In genomic region chr3:89332311-89333159, GRCh38 we compare ENCODE assay signal across 26 cellular contexts.
A peak's percentile ranks its signal among the peaks of the same experiment; 100 is the strongest.
DNase-seq lines count a peak whose midpoint lies in the region; ATAC-seq and TF ChIP-seq lines count a peak whose summit lies in the region.
"Had no signal": no experiment of that assay in that cellular context is flagged by ENCODE, and none has a peak within 500 bp of the region (broad histone marks: within the 10 kb centered on the region; RNA-seq: fewer than 3 reads in every experiment).

No MANE protein-coding gene starts in this region.

- H2BK12ac ChIP-seq in neuronal stem cell (ENCODE audit: low read length), result no peak overlapping the region

- H3K36me3 ChIP-seq in HUES48 (ENCODE audit: control insufficient read depth, insufficient read depth, low read length) (no peaks in the 10 kb centered on the region), OCI-LY3 (replicated peaks; ENCODE audit: low read depth, low read length) (no peaks in the 10 kb centered on the region), neuronal stem cell (replicated peaks in 1 of 2; ENCODE audit: control insufficient read depth in 2 of 2, insufficient read depth in 2 of 2, low read length in 2 of 2) (no peaks in the 10 kb centered on the region)
- H3K36me3 ChIP-seq: thyroid gland had no signal

- H3K27me3 ChIP-seq in HUES48 (ENCODE audit: control insufficient read depth, insufficient read depth, low read length), result no peaks in the 10 kb centered on the region
- H3K27me3 ChIP-seq in OCI-LY3 (ENCODE audit: low read depth, low read length), result no peaks in the 10 kb centered on the region
- H3K27me3 ChIP-seq in neuronal stem cell (ENCODE audit: control insufficient read depth in 3 of 3, insufficient read depth in 3 of 3, low read depth in 1 of 3, low read length in 3 of 3), result no peaks in the 10 kb centered on the region
- H3K27me3 ChIP-seq: foreskin keratinocyte, thyroid gland had no signal

- H2AFZ ChIP-seq in OCI-LY3 (ENCODE audit: low read depth, low read length), result peak overlapping the region; percentile 10; the same call in 1 of the 2 replicates
- H2AFZ ChIP-seq in neuronal stem cell (ENCODE audit: low read length), result peak overlapping the region; percentile 52

- H3K4ac ChIP-seq in neuronal stem cell (ENCODE audit: low read length), result no peak overlapping the region

- no peaks in the 10 kb centered on the region for H3K9me3 ChIP-seq in HUES48 (ENCODE audit: control insufficient read depth, insufficient read depth, low read length)
- H3K9me3 ChIP-seq in OCI-LY3 (ENCODE audit: insufficient read depth, low read length), result no peaks in the 10 kb centered on the region
- H3K9me3 ChIP-seq in neuronal stem cell (replicated peaks in 1 of 2; ENCODE audit: control insufficient read depth in 2 of 2, insufficient read depth in 1 of 2, low read depth in 1 of 2, low read length in 2 of 2), result no peaks in the 10 kb centered on the region
- H3K9me3 ChIP-seq: thyroid gland had no signal

- no peak overlapping the region for H4K91ac ChIP-seq in neuronal stem cell (ENCODE audit: low read depth, low read length, poor library complexity)

- H3K4me1 ChIP-seq in HUES48 (ENCODE audit: control insufficient read depth, insufficient read depth, low read length), result peaks cover 32% of the 10 kb centered on the region
- H3K4me1 ChIP-seq in OCI-LY3 (ENCODE audit: low read length), result no peaks in the 10 kb centered on the region
- H3K4me1 ChIP-seq in neuronal stem cell (ENCODE audit: control insufficient read depth in 2 of 2, insufficient read depth in 1 of 2, low read depth in 1 of 2, low read length in 2 of 2), result peaks cover 4 to 15% of the 10 kb centered on the region in 2 donors
- H3K4me1 ChIP-seq: foreskin keratinocyte, thyroid gland had no signal

- no peak overlapping the region for H2BK5ac ChIP-seq in neuronal stem cell (ENCODE audit: low read length)

- H4K20me1 ChIP-seq in OCI-LY3 (ENCODE audit: insufficient read depth, low read length), result no peaks in the 10 kb centered on the region

- H3K14ac ChIP-seq in neuronal stem cell (ENCODE audit: low read length), result no peak overlapping the region

- peak overlapping the region; percentile 79 for H3K27ac ChIP-seq in HUES48 (ENCODE audit: low read depth, low read length)
- H3K27ac ChIP-seq in OCI-LY3 (ENCODE audit: low read length), result no peak overlapping the region
- H3K27ac ChIP-seq in neuronal stem cell (replicated peaks; ENCODE audit: low read length), result no peak overlapping the region
- H3K27ac ChIP-seq: foreskin keratinocyte, thyroid gland had no signal

- H3K18ac ChIP-seq in neuronal stem cell (ENCODE audit: low read length), result no peak overlapping the region

- no peaks in the 10 kb centered on the region for H3K79me1 ChIP-seq in neuronal stem cell (ENCODE audit: low read depth, low read length)

- no peak overlapping the region for H4K8ac ChIP-seq in neuronal stem cell (ENCODE audit: low read depth, low read length)

- H2BK120ac ChIP-seq in neuronal stem cell (ENCODE audit: low read depth, low read length), result no peak overlapping the region

- H3K9ac ChIP-seq in HUES48 (ENCODE audit: low read depth, low read length), result no peak overlapping the region; the same call in 1 of the 2 replicates
- H3K9ac ChIP-seq in OCI-LY3 (ENCODE audit: low read length), result no peak overlapping the region
- no peak overlapping the region for H3K9ac ChIP-seq in neuronal stem cell (ENCODE audit: low read depth, low read length, poor library complexity)

- no peaks in the 10 kb centered on the region for H3K79me2 ChIP-seq in OCI-LY3 (ENCODE audit: low read length)

- WGBS in neuronal stem cell (ENCODE audit: extremely low coverage in 2 of 2, insufficient read length in 2 of 2, insufficient replicate concordance in 1 of 2), 2 donors, result no CpG with 5 or more reads among the region's 4 CpGs

- H3K4me3 ChIP-seq in HUES48 (ENCODE audit: low read depth, low read length) (no peak overlapping the region), OCI-LY3 (ENCODE audit: low read length) (no peak overlapping the region), neuronal stem cell (ENCODE audit: low read length in 2 of 2) (no peak overlapping the region)
- H3K4me3 ChIP-seq: thyroid gland had no signal

- no peak for TF ChIP-seq CTCF in OCI-LY3 (IDR thresholded peaks at IDR 0.05; ENCODE audit: low read depth, low read length)

- H2BK15ac ChIP-seq in neuronal stem cell (ENCODE audit: low read length), result no peak overlapping the region

- H3K4me2 ChIP-seq in OCI-LY3 (ENCODE audit: low read length) (no peak overlapping the region), neuronal stem cell (ENCODE audit: insufficient read depth, low read length, poor library complexity, severe bottlenecking) (no peak overlapping the region)

- H2AK5ac ChIP-seq in neuronal stem cell (ENCODE audit: low read depth, low read length), result no peak overlapping the region

- DNase-seq in foreskin melanocyte (peak; percentile 49), neuronal stem cell (ENCODE audit: low spot score) (no peak), NCI-H345 treated with DMSO at 0.1 percent for 48 hours (lab: John Stamatoyannopoulos, UW; ENCODE audit: unreplicated experiment) (no peak)
- no peak for DNase-seq in activated naive CD4-positive, alpha-beta T cell (lab: John Stamatoyannopoulos, UW)
- DNase-seq: activated CD4-positive, CD25-positive, alpha-beta regulatory T cell treated with anti-CD3 and anti-CD28 coated beads, Interleukin-2, amount 50 U/mL, for 72 hours; activated CD8-positive, alpha-beta T cell treated with anti-CD3 and anti-CD28 coated beads, Interleukin-2, amount 10 ng/mL, durations not matched to agents 7 days and 5 days; activated effector memory CD4-positive, alpha-beta T cell treated with Interleukin-2 at 50 U/mL for 16 hours; activated naive CD8-positive, alpha-beta T cell treated with anti-CD3 and anti-CD28 coated beads, Interleukin-2, amount 10 ng/mL, durations not matched to agents 7 days and 5 days; activated T-cell treated with anti-CD3 and anti-CD28 coated beads for 4 hours; CD4-positive, CD25-positive, alpha-beta regulatory T cell; effector CD4-positive, alpha-beta T cell; erythroblast; foreskin keratinocyte; islet precursor cell; Karpas-422; left ventricle myocardium superior; NCI-H1048; NCI-H2029; stimulated activated CD4-positive, alpha-beta T cell treated with anti-CD3 and anti-CD28 coated beads, Interleukin-15, amount 100 ng/mL, for 24 hours; stimulated activated naive CD8-positive, alpha-beta T cell treated with anti-CD3 and anti-CD28 coated beads, Interleukin-15, amount 100 ng/mL, for 72 hours; T-helper 1 cell; thyroid gland had no signal

- ATAC-seq in HG03354 (IDR thresholded peaks at IDR 0.05; ENCODE audit: poor library complexity, severe bottlenecking, unreplicated experiment), result no peak
- ATAC-seq: activated CD8-positive, alpha-beta T cell treated with anti-CD3 and anti-CD28 coated beads, Interleukin-2, amount 10 ng/mL, durations not matched to agents 7 days and 5 days; foreskin keratinocyte; left ventricle myocardium superior; natural killer cell treated with Interleukin-12 subunit alpha and Interleukin-12 subunit beta and Interleukin-15 and Interleukin-18, amount 100 ng/mL, for 72 hours; stimulated activated naive CD8-positive, alpha-beta T cell treated with anti-CD3 and anti-CD28 coated beads, Interleukin-15, amount 100 ng/mL, for 72 hours had no signal

- H3K23ac ChIP-seq in neuronal stem cell (ENCODE audit: low read depth, low read length, poor library complexity), result no peak overlapping the region
